22 cellular contexts compared by ENCODE assay signal in genomic region chr1:92356956-92357355, GRCh38. TPM values are rescaled to one million over a fixed set of nuclear protein-coding genes. Genes with fewer than 3 reads are reported as not detected.
DNase-seq lines count a peak whose midpoint lies in the region; FAIRE-seq and TF ChIP-seq lines count a peak whose summit lies in the region.
"Had no signal": no experiment of that assay in that cellular context is flagged by ENCODE, and none has a peak within 500 bp of the region (broad histone marks: within the 10 kb centered on the region; RNA-seq: fewer than 3 reads in every experiment).

No MANE protein-coding gene starts in this region.

- no peak for TF ChIP-seq CTCF in A673 (conservative IDR thresholded peaks at IDR 0.05; ENCODE audit: low read depth, low read length)

- H3K27me3 ChIP-seq in A673 (replicated peaks; ENCODE audit: insufficient read depth, low read depth, low read length, poor library complexity), result no peaks in the 10 kb centered on the region
- H3K27me3 ChIP-seq: adrenal gland, BE2C, dorsolateral prefrontal cortex, upper lobe of left lung had no signal

- no peak for TF ChIP-seq POLR2A in GM12892 (IDR thresholded peaks at IDR 0.05; ENCODE audit: low read depth, low read length)

- DNase-seq in A673 (ENCODE audit: low spot score), result peak; percentile 45
- peak; percentile 26 for DNase-seq in GM04504 (ENCODE audit: low read depth)
- peak; percentile 60 for DNase-seq in RPMI7951 (ENCODE audit: low read depth)
- DNase-seq in fibroblast of peridontal ligament (ENCODE audit: extremely low read depth), result peak; percentile 94
- DNase-seq in DMS153 (lab: John Stamatoyannopoulos, UW), result no peak
- DNase-seq in GM12892 (ENCODE audit: insufficient read length), result no peak
- no peak for DNase-seq in activated CD4-positive, CD25-positive, alpha-beta regulatory T cell (lab: John Stamatoyannopoulos, UW)
- no peak for DNase-seq in putamen (ENCODE audit: low spot score)
- DNase-seq: activated T-cell treated with anti-CD3 and anti-CD28 coated beads for 4 hours; BE2C; DND-41; dorsolateral prefrontal cortex; glutamatergic neuron; kidney glomerular epithelial cell; MM.1S; NCI-H2227 treated with DMSO at 0.1 percent for 48 hours; psoas muscle; stimulated activated CD4-positive, alpha-beta T cell treated with anti-CD3 and anti-CD28 coated beads, Interleukin-2, amount 100 ng/mL, for 48 hours; upper lobe of left lung had no signal

- intact Hi-C loops in A673 (cut with micrococcal nuclease; ENCODE audit: unreplicated experiment), result no loop called here

- no TSS peak for BruUV-seq in A673 (replicated peaks; lab: Mats Ljungman, UMichigan)

- POLR2A ChIA-PET in A673 (lab: Charles Lee; ENCODE audit: low non-redundant PET), result no interaction called here

- no peak for FAIRE-seq in GM12892 (lab: Jason Lieb, UNC)
- FAIRE-seq: GM19239 had no signal

- peaks cover 4% of the 10 kb centered on the region for H3K9me3 ChIP-seq in A673 (ENCODE audit: low read depth, low read length, poor library complexity, severe bottlenecking)
- H3K9me3 ChIP-seq: BE2C had no signal

- H3K36me3 ChIP-seq in A673 (ENCODE audit: insufficient read depth, low read length, poor library complexity, severe bottlenecking), result peaks cover 5% of the 10 kb centered on the region
- H3K36me3 ChIP-seq: BE2C had no signal

- H3K27ac ChIP-seq in A673 (ENCODE audit: low read depth, low read length, poor library complexity, severe bottlenecking), result no peak overlapping the region
- H3K27ac ChIP-seq: adrenal gland, dorsolateral prefrontal cortex, PC-9, psoas muscle, upper lobe of left lung had no signal

- CTCF ChIA-PET in A673 (lab: Charles Lee), result no interaction called here

- H3K4me1 ChIP-seq in A673 (ENCODE audit: insufficient read depth, low read length, poor library complexity, severe bottlenecking), result no peaks in the 10 kb centered on the region
- H3K4me1 ChIP-seq: BE2C, psoas muscle, upper lobe of left lung had no signal

- H3K4me3 ChIP-seq in A673 (ENCODE audit: low read depth, low read length, poor library complexity, severe bottlenecking), result no peak overlapping the region
- H3K4me3 ChIP-seq: adrenal gland, dorsolateral prefrontal cortex, PC-9, psoas muscle, upper lobe of left lung had no signal

RNA-seq across cellular contexts. Expression of gene RPAP2, which starts 58.1 kb away (rescaled TPM):
- 31.8 and 31.9 TPM in 2 replicates for total RNA-seq in A673 (2021)
- total RNA-seq in RPMI7951 (2014; rRNA removed; shearing (Covaris generic)), result 11.2 and 14.8 TPM in 2 replicates
- 20.8 TPM for polyA plus RNA-seq in GM12892 (2012; ENCODE audit: missing spikeins)

RNA-seq across cellular contexts. Expression of gene GLMN, which starts 58.2 kb away (rescaled TPM):
- total RNA-seq in A673 (2021), result 25.6 and 27.3 TPM in 2 replicates
- 15.9 and 20.2 TPM in 2 replicates for total RNA-seq in RPMI7951 (2014; rRNA removed; shearing (Covaris generic))
- 21.6 TPM for polyA plus RNA-seq in GM12892 (2012; ENCODE audit: missing spikeins)

Comparison
In these comparisons a context has a peak if more than half of its experiments do, and no peak if none do; other contexts are left out.
1. DNase-seq: peak in A673 (single experiment), GM04504 (single experiment), RPMI7951 (single experiment) and fibroblast of peridontal ligament (single experiment); none in DMS153 (single experiment), GM12892 (single experiment), activated CD4-positive, CD25-positive, alpha-beta regulatory T cell (0 of 4) and putamen (single experiment).